ENCODE assay signal across 17 cellular contexts in genomic region chr14:74848768-74849167, GRCh38. TPM values are rescaled to one million over a fixed set of nuclear protein-coding genes. Genes with fewer than 3 reads are reported as not detected.
"Had no signal": no experiment of that assay in that cellular context is flagged by ENCODE, and none has a peak within 500 bp of the region (broad histone marks: within the 10 kb centered on the region; RNA-seq: fewer than 3 reads in every experiment).

No MANE protein-coding gene starts in this region.

- H3K4me3 ChIP-seq: lung, skin epidermis, thyroid gland had no signal

- DNase-seq: activated CD4-positive, alpha-beta T cell treated with anti-CD3 and anti-CD28 coated beads for 48 hours; activated CD8-positive, alpha-beta memory T cell treated with anti-CD3 and anti-CD28 coated beads for 24 hours; activated naive CD4-positive, alpha-beta T cell treated with Interleukin-2 at 50 U/mL for 16 hours; activated naive CD8-positive, alpha-beta T cell treated with anti-CD3 and anti-CD28 coated beads, Interleukin-2, amount 50 U/mL, for 24 hours; cortex of kidney; effector memory CD8-positive, alpha-beta T cell; foreskin melanocyte; head of caudate nucleus; left colon; naive B cell; posterior cingulate gyrus; thyroid gland had no signal

- ATAC-seq: activated naive CD8-positive, alpha-beta T cell treated with anti-CD3 and anti-CD28 coated beads, Interleukin-2, amount 50 U/mL, for 24 hours; effector memory CD8-positive, alpha-beta T cell; left colon; WTC11 had no signal

- H3K27me3 ChIP-seq: thyroid gland had no signal

- H3K36me3 ChIP-seq: neutrophil, thyroid gland had no signal

- H3K27ac ChIP-seq: neutrophil had no signal

- H3K9me3 ChIP-seq: neutrophil, thyroid gland had no signal

RNA-seq across cellular contexts. Expression of gene PROX2, which starts 27.2 kb away (rescaled TPM):
- total RNA-seq: epithelial cell of proximal tubule, left colon, thyroid gland had no signal
